In genomic region chr1:20786310-20787099, GRCh38 we compare ENCODE assay signal across 8 cellular contexts. TPM values are rescaled to one million over a fixed set of nuclear protein-coding genes. Genes with fewer than 3 reads are reported as not detected.
DNase-seq lines count a peak whose midpoint lies in the region; ATAC-seq and TF ChIP-seq lines count a peak whose summit lies in the region.

No MANE protein-coding gene starts in this region.

- H3K4me1 ChIP-seq in BLaER1 treated with 17β-estradiol and CSF1 and Interleukin-3, amounts not matched to agents 10 nM and 100 nM, result peaks cover 27 to 42% (median 33%) of the 10 kb centered on the region in 10 experiments
- peaks cover 15 to 45% of the 10 kb centered on the region in 2 donors for H3K4me1 ChIP-seq in left lung

- H3K4me3 ChIP-seq in BLaER1 treated with 17β-estradiol and CSF1 and Interleukin-3, amounts not matched to agents 10 nM and 100 nM, result peak overlapping the region; percentile 69 to 95 (median 90)
- H3K4me3 ChIP-seq in left lung, result peak overlapping the region; percentile 59 to 93

- peak; percentile 73 for ATAC-seq in GM19351 (IDR thresholded peaks at IDR 0.05; ENCODE audit: unreplicated experiment)
- peak; percentile 70 for ATAC-seq in HG03520 (IDR thresholded peaks at IDR 0.05; ENCODE audit: unreplicated experiment)
- peak; percentile 92 for ATAC-seq in left lung

- no peaks in the 10 kb centered on the region for H3K9me3 ChIP-seq in BLaER1 treated with 17β-estradiol and CSF1 and Interleukin-3, amounts not matched to agents 10 nM and 100 nM (replicated peaks in 1 of 11)
- no peaks in the 10 kb centered on the region for H3K9me3 ChIP-seq in left lung

- peak overlapping the region; percentile 94 to 99 (median 97) for H3K27ac ChIP-seq in BLaER1 treated with 17β-estradiol and CSF1 and Interleukin-3, amounts not matched to agents 10 nM and 100 nM
- peak overlapping the region; percentile 96 to 98 for H3K27ac ChIP-seq in left lung

- peak overlapping the region; percentile 95 to 99 (median 97) for H3K9ac ChIP-seq in BLaER1 treated with 17β-estradiol and CSF1 and Interleukin-3, amounts not matched to agents 10 nM and 100 nM

- H3K27me3 ChIP-seq in BLaER1 treated with 17β-estradiol and CSF1 and Interleukin-3, amounts not matched to agents 10 nM and 100 nM, result no peaks in the 10 kb centered on the region
- no peaks in the 10 kb centered on the region for H3K27me3 ChIP-seq in left lung

- no peak for TF ChIP-seq CTCF in left lung (IDR thresholded peaks at IDR 0.05)

- intact Hi-C loops in left lung (cut with DNase I), result no loop called here

- DNase-seq in NCI-H526 treated with DMSO at 0.1 percent for 48 hours (lab: John Stamatoyannopoulos, UW), result peak; percentile 82
- peak; percentile 95 for DNase-seq in activated CD4-positive, alpha-beta T cell treated with anti-CD3 and anti-CD28 coated beads, Interleukin-2, amount 50 U/mL, for 1 hour
- DNase-seq in dedifferentiated amniotic fluid mesenchymal stem cell (ENCODE audit: extremely low spot score), result peak; percentile 86
- DNase-seq in left lung, result peak; percentile 95 to 98
- DNase-seq in stimulated activated CD4-positive, alpha-beta T cell treated with anti-CD3 and anti-CD28 coated beads, Interleukin-2, amount 100 ng/mL, for 4 hours (ENCODE audit: low read depth), result peak; percentile 95

- H3K4me2 ChIP-seq in BLaER1 treated with 17β-estradiol and CSF1 and Interleukin-3, amounts not matched to agents 10 nM and 100 nM, result peak overlapping the region; percentile 85 to 97 (median 94)

- peaks cover 0 to 21% (median 16%) of the 10 kb centered on the region in 11 experiments; a peak in 14 of 22 replicates for H3K36me3 ChIP-seq in BLaER1 treated with 17β-estradiol and CSF1 and Interleukin-3, amounts not matched to agents 10 nM and 100 nM
- H3K36me3 ChIP-seq in left lung, result no peaks in the 10 kb centered on the region

- H4K20me1 ChIP-seq in BLaER1 treated with 17β-estradiol and CSF1 and Interleukin-3, amounts not matched to agents 10 nM and 100 nM, result peaks cover 36 to 50% (median 48%) of the 10 kb centered on the region in 11 experiments

RNA-seq across cellular contexts. Expression of gene HP1BP3, which starts 0.6 kb away (rescaled TPM):
- 100 to 1,000 TPM; 158 to 185 TPM for total RNA-seq in left lung

RNA-seq across cellular contexts. Expression of gene SH2D5, which starts 54.0 kb away (rescaled TPM):
- 1 to 10 TPM in 1 of 2 donors, under 1 TPM in 1; 0.12 to 1.8 TPM for total RNA-seq in left lung

Comparison
In these comparisons a context has a peak if more than half of its experiments do, and no peak if none do; other contexts are left out.
1. Peak in every context shown above with its lines: DNase-seq, ATAC-seq, H3K4me3 ChIP-seq and H3K27ac ChIP-seq.